1 cellular context compared by ENCODE assay signal in genomic region chr3:44962606-44963393, GRCh38.
TF ChIP-seq lines count a peak whose summit lies in the region.

No MANE protein-coding gene starts in this region.

TF ChIP-seq in H1, 55 proteins besides CTCF, POLR2A, EP300 and RAD21 (continued from another document):
- TF ChIP-seq YY1 (IDR thresholded peaks at IDR 0.05; ENCODE audit: low read depth, low read length) (no peak), CHD2 (IDR thresholded peaks at IDR 0.05; ENCODE audit: low read length) (no peak), EZH2 (IDR thresholded peaks at IDR 0.05; ENCODE audit: low read depth, low read length, severe bottlenecking) (no peak)
TF ChIP-seq in H1: peak in this region for 0.
